1 cellular context compared by ENCODE assay signal in the genomic region with DNA sequence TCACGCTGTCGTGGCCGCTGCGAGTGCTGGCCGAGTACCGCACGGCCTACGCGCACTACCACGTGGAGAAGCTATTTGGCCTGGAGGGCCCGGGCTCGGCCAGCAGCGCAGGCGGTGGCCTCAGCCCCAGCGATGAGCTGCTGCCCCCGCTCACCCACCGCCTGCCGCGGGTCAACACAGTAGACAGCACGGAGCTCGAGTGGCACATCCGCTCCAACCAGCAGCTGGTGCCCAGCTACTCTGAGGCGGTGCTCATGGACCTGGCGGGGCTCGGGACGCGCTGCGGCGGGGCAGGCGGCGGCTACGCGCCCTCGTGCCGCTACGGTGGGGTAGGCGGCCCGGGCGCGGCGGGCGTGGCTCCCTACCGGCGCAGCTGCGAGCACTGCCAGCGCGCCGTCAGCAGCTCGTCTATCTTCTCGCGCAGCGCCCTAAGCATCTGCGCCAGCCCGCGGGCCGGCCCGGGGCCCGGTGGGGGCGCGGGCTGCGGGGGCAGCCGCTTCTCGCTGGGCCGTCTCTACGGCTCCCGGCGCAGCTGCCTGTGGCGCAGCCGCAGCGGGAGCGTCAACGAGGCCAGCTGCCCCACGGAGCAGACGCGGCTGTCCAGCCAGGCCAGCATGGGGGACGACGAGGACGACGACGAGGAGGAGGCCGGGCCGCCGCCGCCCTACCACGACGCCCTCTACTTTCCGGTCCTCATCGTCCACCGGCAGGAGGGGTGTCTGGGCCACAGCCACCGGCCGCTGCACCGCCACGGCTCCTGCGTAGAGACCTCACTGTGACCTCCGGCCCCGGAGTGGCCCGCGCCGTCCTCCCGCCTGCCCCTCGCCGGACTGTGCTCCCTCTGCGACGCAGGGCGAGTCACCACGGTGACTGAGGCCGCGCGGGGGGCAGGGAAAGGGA.
TF ChIP-seq lines count a peak whose summit lies in the region.

No MANE protein-coding gene starts in this region.

TF ChIP-seq in A549, 52 proteins besides CTCF, POLR2A, EP300 and RAD21:
- no peak for TF ChIP-seq MAZ (IDR thresholded peaks at IDR 0.05; ENCODE audit: borderline replicate concordance, low read depth, low read length)
- no peak for TF ChIP-seq HMGXB4 (CRISPR knock-in tag; IDR thresholded peaks at IDR 0.05; ENCODE audit: borderline replicate concordance)
- TF ChIP-seq SMC3 (IDR thresholded peaks at IDR 0.05), result no peak
- TF ChIP-seq HOXA7 (CRISPR knock-in tag; IDR thresholded peaks at IDR 0.05), result no peak
